ENCODE assay signal across 21 cellular contexts in the genomic region with DNA sequence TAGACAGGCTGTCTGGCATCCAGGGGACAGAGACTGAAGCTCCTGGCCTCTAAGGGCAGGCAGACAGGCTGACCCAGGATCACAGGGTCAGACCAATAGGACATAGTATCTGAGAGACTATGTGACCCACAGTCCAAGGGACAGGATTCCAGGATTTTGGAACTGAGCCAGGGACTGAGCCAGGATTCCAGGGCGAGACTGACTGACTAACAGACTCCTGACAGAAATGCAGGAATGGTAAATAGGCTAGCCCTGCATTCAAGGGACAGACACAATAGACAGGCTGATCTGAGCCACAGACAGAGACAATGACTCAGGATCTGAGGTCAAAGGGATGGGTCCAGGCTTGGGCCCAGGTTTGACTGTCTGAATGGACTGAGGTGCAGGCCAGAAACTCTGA. TPM values are rescaled to one million over a fixed set of nuclear protein-coding genes. Genes with fewer than 3 reads are reported as not detected.
DNase-seq lines count a peak whose midpoint lies in the region; ATAC-seq, FAIRE-seq and TF ChIP-seq lines count a peak whose summit lies in the region.
"Had no signal": no experiment of that assay in that cellular context is flagged by ENCODE, and none has a peak within 500 bp of the region (broad histone marks: within the 10 kb centered on the region; RNA-seq: fewer than 3 reads in every experiment).

No MANE protein-coding gene starts in this region.

- H3K4me3 Mint-ChIP-seq in natural killer cell treated with Interleukin-12 subunit alpha and Interleukin-12 subunit beta and Interleukin-15 and Interleukin-18, amount 100 ng/mL, for 72 hours: no peak overlapping the region
- H3K4me3 Mint-ChIP-seq: CD14-positive monocyte; central memory CD8-positive, alpha-beta T cell; neural progenitor cell; stimulated activated memory B cell treated with anti-CD40 and anti-IgM and Interleukin-4, amounts not matched to agents 10 μg/mL and 1 μg/mL and 100 μg/mL, for 72 hours; type B pancreatic cell had no signal

- no peak overlapping the region for H2BK5ac ChIP-seq in mesendoderm (ENCODE audit: low read length)

- intact Hi-C loops in Panc1 (cut with micrococcal nuclease; ENCODE audit: unreplicated experiment): no loop called here
- intact Hi-C loops in endothelial cell of umbilical vein (cut with micrococcal nuclease): no loop called here
- intact Hi-C loops in head of caudate nucleus (cut with DNase I): no loop called here

- H2AK5ac ChIP-seq in mesendoderm (ENCODE audit: low read length): no peak overlapping the region

- H3K23ac ChIP-seq in mesendoderm (ENCODE audit: low read length): no peak overlapping the region

- H3K4me1 ChIP-seq in GM23248 (ENCODE audit: insufficient read depth): no peaks in the 10 kb centered on the region
- peaks cover 36% of the 10 kb centered on the region for H3K4me1 ChIP-seq in Panc1 (ENCODE audit: control insufficient read depth, insufficient read depth, low read length)
- peaks cover 5% of the 10 kb centered on the region for H3K4me1 ChIP-seq in endothelial cell of umbilical vein (ENCODE audit: control insufficient read depth, extremely low read depth, insufficient read depth, low read length)
- no peaks in the 10 kb centered on the region for H3K4me1 ChIP-seq in mesendoderm (ENCODE audit: control insufficient read depth, low read depth, low read length)
- no peaks in the 10 kb centered on the region for H3K4me1 ChIP-seq in effector memory CD4-positive, alpha-beta T cell (ENCODE audit: control insufficient read depth, insufficient read depth, low read length, poor library complexity, severe bottlenecking)
- H3K4me1 ChIP-seq: lower lobe of right lung, neural progenitor cell had no signal

- dilution Hi-C loops in endothelial cell of umbilical vein (cut with MboI; ENCODE audit: extremely low pct_ligation_motif_present, low sequenced_read_pairs): no loop called here

- H4K5ac ChIP-seq in mesendoderm (ENCODE audit: low read length): no peak overlapping the region

- BruUV-seq in Panc1 (replicated peaks; lab: Mats Ljungman, UMichigan) (no TSS peak), endothelial cell of umbilical vein (replicated peaks; lab: Mats Ljungman, UMichigan) (no TSS peak)

- H3K36me3 ChIP-seq in GM23248 (ENCODE audit: low read depth): no peaks in the 10 kb centered on the region
- H3K36me3 ChIP-seq in Panc1 (ENCODE audit: control insufficient read depth, insufficient read depth, low read length): no peaks in the 10 kb centered on the region
- no peaks in the 10 kb centered on the region for H3K36me3 ChIP-seq in endothelial cell of umbilical vein (ENCODE audit: control insufficient read depth in 2 of 2, extremely low read depth in 1 of 2, insufficient read depth in 2 of 2, low read length in 2 of 2)
- no peaks in the 10 kb centered on the region for H3K36me3 ChIP-seq in mesendoderm (ENCODE audit: control insufficient read depth, insufficient read depth, low read length)
- no peaks in the 10 kb centered on the region for H3K36me3 ChIP-seq in effector memory CD4-positive, alpha-beta T cell (ENCODE audit: control insufficient read depth, insufficient read depth, low read length)
- H3K36me3 ChIP-seq: lower lobe of right lung, neural progenitor cell had no signal

- WGBS in GM23248 (ENCODE audit: low coverage in 1 of 2, low lambda C conversion rate in 2 of 2, missing lambda C conversion rate in 2 of 2), 2 experiments: 13 to 14% methylated on average over 1 of the region's 1 CpG
- no CpG with 5 or more reads among the region's 1 CpG for WGBS in mesendoderm (ENCODE audit: extremely low coverage, insufficient coverage, low lambda C conversion rate)

- H3K4me3 ChIP-seq in GM23248: no peak overlapping the region
- no peak overlapping the region for H3K4me3 ChIP-seq in Panc1 (ENCODE audit: low read depth in 2 of 2, low read length in 2 of 2)
- H3K4me3 ChIP-seq in endothelial cell of umbilical vein (replicated peaks in 1 of 3; ENCODE audit: insufficient read depth in 1 of 3, low read depth in 1 of 3, low read length in 3 of 3): no peak overlapping the region
- no peak overlapping the region for H3K4me3 ChIP-seq in mesendoderm (ENCODE audit: low read length)
- no peak overlapping the region for H3K4me3 ChIP-seq in effector memory CD4-positive, alpha-beta T cell (ENCODE audit: insufficient read depth, low read depth, low read length, poor library complexity, severe bottlenecking)
- H3K4me3 ChIP-seq: lower lobe of right lung, neural progenitor cell, PC-9 had no signal

- no peaks in the 10 kb centered on the region for H3K79me2 ChIP-seq in GM23248 (ENCODE audit: insufficient read depth)
- H3K79me2 ChIP-seq in endothelial cell of umbilical vein (ENCODE audit: control insufficient read depth, insufficient read depth, low read length): no peaks in the 10 kb centered on the region
- no peaks in the 10 kb centered on the region for H3K79me2 ChIP-seq in mesendoderm (ENCODE audit: control insufficient read depth, insufficient read depth, low read length)

- H4K20me1 ChIP-seq in GM23248 (ENCODE audit: insufficient read depth): no peaks in the 10 kb centered on the region
- no peaks in the 10 kb centered on the region for H4K20me1 ChIP-seq in endothelial cell of umbilical vein (replicated peaks; ENCODE audit: control insufficient read depth, extremely low read depth, insufficient read depth, low read length)

- H3K36me3 Mint-ChIP-seq in natural killer cell treated with Interleukin-12 subunit alpha and Interleukin-12 subunit beta and Interleukin-15 and Interleukin-18, amount 100 ng/mL, for 72 hours: no peaks in the 10 kb centered on the region
- H3K36me3 Mint-ChIP-seq: activated naive CD4-positive, alpha-beta T cell treated with anti-CD3 and anti-CD28 coated beads, Interleukin-2, amount 50 U/mL, for 72 hours; CD14-positive monocyte; neural progenitor cell; stimulated activated memory B cell treated with anti-CD40 and anti-IgM and Interleukin-4, amounts not matched to agents 10 μg/mL and 1 μg/mL and 100 μg/mL, for 72 hours; type B pancreatic cell had no signal

- ATAC-seq in Panc1: peak; percentile 58
- ATAC-seq in natural killer cell treated with Interleukin-12 subunit alpha and Interleukin-12 subunit beta and Interleukin-15 and Interleukin-18, amount 100 ng/mL, for 72 hours: no peak
- ATAC-seq: activated CD4-positive, CD25-positive, alpha-beta regulatory T cell treated with anti-CD3 and anti-CD28 coated beads, Interleukin-2, amount 50 U/mL, for 24 hours; lower lobe of right lung; stimulated activated memory B cell treated with anti-CD40 and anti-IgM and Interleukin-4, amounts not matched to agents 10 μg/mL and 1 μg/mL and 100 μg/mL, for 72 hours had no signal

- H2AFZ ChIP-seq in GM23248 (no peak overlapping the region), endothelial cell of umbilical vein (ENCODE audit: low read depth, low read length) (no peak overlapping the region)
- H2AFZ ChIP-seq: neural progenitor cell, PC-9 had no signal

- no peak overlapping the region for H3K27ac Mint-ChIP-seq in natural killer cell treated with Interleukin-12 subunit alpha and Interleukin-12 subunit beta and Interleukin-15 and Interleukin-18, amount 100 ng/mL, for 72 hours
- H3K27ac Mint-ChIP-seq: CD14-positive monocyte; stimulated activated memory B cell treated with anti-CD40 and anti-IgM and Interleukin-4, amounts not matched to agents 10 μg/mL and 1 μg/mL and 100 μg/mL, for 72 hours; type B pancreatic cell had no signal

- FAIRE-seq in endothelial cell of umbilical vein (lab: Jason Lieb, UNC): peak; percentile 52

- CTCF ChIA-PET in Panc1 (lab: Charles Lee) (interaction anchor here (0.6 kb wide), 2 partner anchors 30 to 50 kb away, joined by 3 to 5 read pairs; no protein-coding TSS in a partner anchor), endothelial cell of umbilical vein (lab: Charles Lee) (interaction anchor here (1.0 kb wide), 1 partner anchor 43 kb away, joined by 5 read pairs; no protein-coding TSS in a partner anchor)

- no peaks in the 10 kb centered on the region for H3F3A ChIP-seq in GM23248 (ENCODE audit: insufficient read depth)

- no peak overlapping the region for H3K56ac ChIP-seq in mesendoderm (ENCODE audit: low read length)

- in situ Hi-C loops in GM23248 (cut with MboI) (no loop called here), Panc1 (cut with HindIII; ENCODE audit: low pct_unique_long_range_greater_than_20kb, low sequenced_read_pairs) (no loop called here)

- H3K27me3 Mint-ChIP-seq in natural killer cell treated with Interleukin-12 subunit alpha and Interleukin-12 subunit beta and Interleukin-15 and Interleukin-18, amount 100 ng/mL, for 72 hours: peaks cover 12 to 15% of the 10 kb centered on the region in 2 donors

- H3K9me3 ChIP-seq in GM23248 (ENCODE audit: low read depth) (no peaks in the 10 kb centered on the region), Panc1 (ENCODE audit: control insufficient read depth, insufficient read depth, low read depth, low read length) (no peaks in the 10 kb centered on the region), endothelial cell of umbilical vein (replicated peaks; ENCODE audit: control insufficient read depth, insufficient read depth, low read length) (no peaks in the 10 kb centered on the region)
- H3K9me3 ChIP-seq in effector memory CD4-positive, alpha-beta T cell (ENCODE audit: control insufficient read depth, low read length): no peaks in the 10 kb centered on the region
- H3K9me3 ChIP-seq: lower lobe of right lung had no signal

- H3K79me1 ChIP-seq in mesendoderm (ENCODE audit: low read length): no peaks in the 10 kb centered on the region

- no peak overlapping the region for H3K9ac ChIP-seq in GM23248
- H3K9ac ChIP-seq in endothelial cell of umbilical vein (replicated peaks; ENCODE audit: extremely low read depth, insufficient read depth, low read length): no peak overlapping the region
- no peak overlapping the region for H3K9ac ChIP-seq in mesendoderm (ENCODE audit: low read length)
- H3K9ac ChIP-seq: neural progenitor cell had no signal

- no peak overlapping the region for H2BK15ac ChIP-seq in mesendoderm (replicated peaks; ENCODE audit: low read depth)

- no peak overlapping the region for H3K4me2 ChIP-seq in GM23248 (ENCODE audit: unreplicated experiment)
- no peak overlapping the region for H3K4me2 ChIP-seq in endothelial cell of umbilical vein (ENCODE audit: insufficient read depth, low read length)
- H3K4me2 ChIP-seq in mesendoderm (ENCODE audit: low read length): no peak overlapping the region
- H3K4me2 ChIP-seq: neural progenitor cell, PC-9 had no signal

- no peaks in the 10 kb centered on the region for H3K9me3 Mint-ChIP-seq in natural killer cell treated with Interleukin-12 subunit alpha and Interleukin-12 subunit beta and Interleukin-15 and Interleukin-18, amount 100 ng/mL, for 72 hours
- H3K9me3 Mint-ChIP-seq: activated naive CD4-positive, alpha-beta T cell treated with anti-CD3 and anti-CD28 coated beads, Interleukin-2, amount 50 U/mL, for 72 hours; CD14-positive monocyte; central memory CD8-positive, alpha-beta T cell; neural progenitor cell; stimulated activated memory B cell treated with anti-CD40 and anti-IgM and Interleukin-4, amounts not matched to agents 10 μg/mL and 1 μg/mL and 100 μg/mL, for 72 hours; type B pancreatic cell had no signal

- H4K8ac ChIP-seq in mesendoderm (ENCODE audit: low read depth, low read length): no peak overlapping the region

- H3K9me2 ChIP-seq in GM23248 (ENCODE audit: insufficient read depth): no peaks in the 10 kb centered on the region

- H3K9me1 ChIP-seq in endothelial cell of umbilical vein (replicated peaks; ENCODE audit: control insufficient read depth, extremely low read depth, insufficient read depth, low read length): no peaks in the 10 kb centered on the region

- H3K27ac ChIP-seq in GM23248 (no peak overlapping the region), Panc1 (ENCODE audit: low read length) (peak overlapping the region; percentile 74), endothelial cell of umbilical vein (ENCODE audit: insufficient read depth, low read depth, low read length) (no peak overlapping the region), mesendoderm (ENCODE audit: low read depth, low read length) (no peak overlapping the region)
- H3K27ac ChIP-seq in effector memory CD4-positive, alpha-beta T cell (ENCODE audit: insufficient read depth, low read length, poor library complexity, severe bottlenecking): no peak overlapping the region
- H3K27ac ChIP-seq: lower lobe of right lung, neural progenitor cell, PC-9 had no signal

- H3K4me1 Mint-ChIP-seq in natural killer cell treated with Interleukin-12 subunit alpha and Interleukin-12 subunit beta and Interleukin-15 and Interleukin-18, amount 100 ng/mL, for 72 hours (ENCODE audit: low read depth in 2 of 2): no peaks in the 10 kb centered on the region
- H3K4me1 Mint-ChIP-seq: CD14-positive monocyte; central memory CD8-positive, alpha-beta T cell; neural progenitor cell; stimulated activated memory B cell treated with anti-CD40 and anti-IgM and Interleukin-4, amounts not matched to agents 10 μg/mL and 1 μg/mL and 100 μg/mL, for 72 hours had no signal

- POLR2A ChIA-PET in Panc1 (lab: Charles Lee): no interaction called here
- POLR2A ChIA-PET in endothelial cell of umbilical vein (lab: Charles Lee): no interaction called here

- DNase-seq in GM23248 (peak; percentile 32), Panc1 (ENCODE audit: low read depth, low spot score) (peak; percentile 59), endothelial cell of umbilical vein (ENCODE audit: low read depth, low spot score) (no peak), mesendoderm (peak; percentile 50), head of caudate nucleus (no peak)
- DNase-seq in natural killer cell treated with Interleukin-12 subunit alpha and Interleukin-12 subunit beta and Interleukin-15 and Interleukin-18, amount 100 ng/mL, for 72 hours (ENCODE audit: low spot score): no peak
- DNase-seq in effector memory CD4-positive, alpha-beta T cell: no peak
- DNase-seq: GF-D8; lower lobe of right lung; NCI-H1417; PC-9; right cardiac atrium; stimulated activated CD4-positive, alpha-beta T cell treated with anti-CD3 and anti-CD28 coated beads, Interleukin-4, amount 100 ng/mL, for 4 hours had no signal

- no peak overlapping the region for H2BK120ac ChIP-seq in mesendoderm (ENCODE audit: low read depth, low read length)

- peaks cover 30% of the 10 kb centered on the region for H3K27me3 ChIP-seq in GM23248 (replicated peaks; ENCODE audit: insufficient read depth)
- no peaks in the 10 kb centered on the region for H3K27me3 ChIP-seq in Panc1 (ENCODE audit: control insufficient read depth, insufficient read depth, low read length)
- H3K27me3 ChIP-seq in endothelial cell of umbilical vein (ENCODE audit: control insufficient read depth in 2 of 2, insufficient read depth in 2 of 2, low read length in 2 of 2): peaks cover 4 to 7% of the 10 kb centered on the region in 2 experiments
- H3K27me3 ChIP-seq in mesendoderm (ENCODE audit: insufficient read depth, low read length, poor library complexity): no peaks in the 10 kb centered on the region
- no peaks in the 10 kb centered on the region for H3K27me3 ChIP-seq in effector memory CD4-positive, alpha-beta T cell (replicated peaks; ENCODE audit: control insufficient read depth, insufficient read depth, low read length, poor library complexity, severe bottlenecking)

- TF ChIP-seq CTCF in Panc1 (IDR thresholded peaks at IDR 0.05) (no peak), endothelial cell of umbilical vein (IDR thresholded peaks at IDR 0.05; ENCODE audit: extremely low read depth in 1 of 2, insufficient read depth in 1 of 2, low read depth in 1 of 2, low read length in 2 of 2) (no peak)

- TF ChIP-seq POLR2A in endothelial cell of umbilical vein (IDR thresholded peaks at IDR 0.05; ENCODE audit: low read depth, low read length): no peak

- no peak overlapping the region for H3K4ac ChIP-seq in mesendoderm (ENCODE audit: low read depth, low read length)

- no peak overlapping the region for H3K18ac ChIP-seq in mesendoderm (ENCODE audit: low read length)

RNA-seq across cellular contexts. Expression of gene XKR7, which starts 19.8 kb away (rescaled TPM):
- not detected in 2 replicates for total RNA-seq in GM23248 (2014; rRNA removed; shearing (Covaris generic))
- not detected in 2 replicates for polyA plus RNA-seq in GM23248 (2016; fragmentation: Nextera tagmentation; extraction: Ambion mirVana)
- total RNA-seq in Panc1 (2021; ENCODE audit: unreplicated experiment): 6.2 TPM
- 2.8 TPM for polyA plus RNA-seq in Panc1 (2012; ENCODE audit: insufficient read length)
- total RNA-seq in endothelial cell of umbilical vein: 0.04 TPM in 1 of 2 replicates, not detected in the other
- polyA plus RNA-seq in endothelial cell of umbilical vein: not detected in 2 replicates
- polyA plus RNA-seq in endothelial cell of umbilical vein (2011; cell fraction: cytosol; rRNA removed): not detected in 2 replicates
- not detected in 2 replicates for polyA plus RNA-seq in endothelial cell of umbilical vein (2011; cell fraction: nucleus; rRNA removed)
- not detected in 2 replicates for polyA plus RNA-seq in endothelial cell of umbilical vein (2012)
- not detected in 2 replicates for polyA minus RNA-seq in endothelial cell of umbilical vein
- not detected for polyA minus RNA-seq in endothelial cell of umbilical vein (2011; cell fraction: cytosol; rRNA and poly(A)+ RNA removed)
- polyA minus RNA-seq in endothelial cell of umbilical vein (2011; cell fraction: nucleus; rRNA and poly(A)+ RNA removed): not detected in 2 replicates
- 0.67 TPM for polyA plus RNA-seq in mesendoderm (2013, experiment 1 of 2)
- polyA plus RNA-seq in mesendoderm (2013, experiment 2 of 2): 0.62 TPM
- under 1 TPM in 1 of 2 donors, not detected in 1; 0.05 TPM for total RNA-seq in natural killer cell treated with Interleukin-12 subunit alpha and Interleukin-12 subunit beta and Interleukin-15 and Interleukin-18, amount 100 ng/mL, for 72 hours
- total RNA-seq: PC-9; right cardiac atrium; T-helper 1 cell treated with Interleukin-12 subunit alpha and Interleukin-12 subunit beta and Interleukin-4 antibody, amounts not matched to agents 30 ng/mL and 1 ng/mL, for 36 hours had no signal

RNA-seq across cellular contexts. Expression of gene CCM2L, which starts 22.5 kb away (rescaled TPM):
- not detected in 2 replicates for total RNA-seq in GM23248 (2014; rRNA removed; shearing (Covaris generic))
- polyA plus RNA-seq in GM23248 (2016; fragmentation: Nextera tagmentation; extraction: Ambion mirVana) (not detected in 2 replicates), endothelial cell of umbilical vein (10.8 and 15.1 TPM in 2 replicates)
- total RNA-seq in Panc1 (2021; ENCODE audit: unreplicated experiment) (45.4 TPM), endothelial cell of umbilical vein (12.4 and 13.4 TPM in 2 replicates)
- polyA plus RNA-seq in Panc1 (2012; ENCODE audit: insufficient read length): 25.5 TPM
- polyA plus RNA-seq in endothelial cell of umbilical vein (2011; cell fraction: cytosol; rRNA removed): 6.3 and 7.3 TPM in 2 replicates
- polyA plus RNA-seq in endothelial cell of umbilical vein (2011; cell fraction: nucleus; rRNA removed): 13.5 and 15.0 TPM in 2 replicates
- polyA plus RNA-seq in endothelial cell of umbilical vein (2012): 2.5 and 2.9 TPM in 2 replicates
- 7.7 and 12.6 TPM in 2 replicates for polyA minus RNA-seq in endothelial cell of umbilical vein
- not detected for polyA minus RNA-seq in endothelial cell of umbilical vein (2011; cell fraction: cytosol; rRNA and poly(A)+ RNA removed)
- 2.5 and 4.3 TPM in 2 replicates for polyA minus RNA-seq in endothelial cell of umbilical vein (2011; cell fraction: nucleus; rRNA and poly(A)+ RNA removed)
- polyA plus RNA-seq in mesendoderm (2013, experiment 1 of 2): 1.4 TPM
- polyA plus RNA-seq in mesendoderm (2013, experiment 2 of 2): 1.3 TPM
- not detected for total RNA-seq in natural killer cell treated with Interleukin-12 subunit alpha and Interleukin-12 subunit beta and Interleukin-15 and Interleukin-18, amount 100 ng/mL, for 72 hours
- total RNA-seq: activated naive CD4-positive, alpha-beta T cell treated with anti-CD3 and anti-CD28 coated beads, Interleukin-2, amount 50 U/mL, for 72 hours; T-helper 1 cell treated with Interleukin-12 subunit alpha and Interleukin-12 subunit beta and Interleukin-4 antibody, amounts not matched to agents 30 ng/mL and 1 ng/mL, for 36 hours had no signal
- polyA plus RNA-seq: CD14-positive monocyte had no signal

RNA-seq across cellular contexts. Expression of gene PDRG1, which starts 35.9 kb away (rescaled TPM):
- total RNA-seq in GM23248 (2014; rRNA removed; shearing (Covaris generic)): 5.7 and 10.8 TPM in 2 replicates
- polyA plus RNA-seq in GM23248 (2016; fragmentation: Nextera tagmentation; extraction: Ambion mirVana) (16.7 and 17.2 TPM in 2 replicates), endothelial cell of umbilical vein (13.1 and 17.0 TPM in 2 replicates)
- total RNA-seq in Panc1 (2021; ENCODE audit: unreplicated experiment) (48.2 TPM), endothelial cell of umbilical vein (12.6 and 14.6 TPM in 2 replicates)
- polyA plus RNA-seq in Panc1 (2012; ENCODE audit: insufficient read length): 43.6 TPM
- 19.2 and 19.9 TPM in 2 replicates for polyA plus RNA-seq in endothelial cell of umbilical vein (2011; cell fraction: cytosol; rRNA removed)
- 10.2 and 11.5 TPM in 2 replicates for polyA plus RNA-seq in endothelial cell of umbilical vein (2011; cell fraction: nucleus; rRNA removed)
- polyA plus RNA-seq in endothelial cell of umbilical vein (2012): 14.1 and 16.3 TPM in 2 replicates
- polyA minus RNA-seq in endothelial cell of umbilical vein: 2.4 and 4.5 TPM in 2 replicates
- polyA minus RNA-seq in endothelial cell of umbilical vein (2011; cell fraction: cytosol; rRNA and poly(A)+ RNA removed): 6.5 TPM
- polyA minus RNA-seq in endothelial cell of umbilical vein (2011; cell fraction: nucleus; rRNA and poly(A)+ RNA removed): 3.0 and 3.4 TPM in 2 replicates
- 14.3 TPM for polyA plus RNA-seq in mesendoderm (2013, experiment 1 of 2)
- polyA plus RNA-seq in mesendoderm (2013, experiment 2 of 2): 14.0 TPM
- total RNA-seq in natural killer cell treated with Interleukin-12 subunit alpha and Interleukin-12 subunit beta and Interleukin-15 and Interleukin-18, amount 100 ng/mL, for 72 hours: 10 to 100 TPM; 15.6 to 18.7 TPM

Comparison
In these comparisons a context has a peak if more than half of its experiments do, and no peak if none do; other contexts are left out.
1. DNase-seq: peak in GM23248 (single experiment), Panc1 (single experiment) and mesendoderm (single experiment); none in endothelial cell of umbilical vein (single experiment), head of caudate nucleus (0 of 42), natural killer cell treated with Interleukin-12 subunit alpha and Interleukin-12 subunit beta and Interleukin-15 and Interleukin-18, amount 100 ng/mL, for 72 hours (single experiment) and effector memory CD4-positive, alpha-beta T cell (0 of 3).
2. RNA of gene CCM2L, which starts 22.5 kb away (total RNA-seq): 45.4 TPM in Panc1 (single experiment) and 12.4 to 13.4 TPM in endothelial cell of umbilical vein; not detected in GM23248 and not detected in natural killer cell treated with Interleukin-12 subunit alpha and Interleukin-12 subunit beta and Interleukin-15 and Interleukin-18, amount 100 ng/mL, for 72 hours; every median in the first group is over 10 times any median in the second.